1 cellular context compared by ENCODE assay signal in the genomic region with DNA sequence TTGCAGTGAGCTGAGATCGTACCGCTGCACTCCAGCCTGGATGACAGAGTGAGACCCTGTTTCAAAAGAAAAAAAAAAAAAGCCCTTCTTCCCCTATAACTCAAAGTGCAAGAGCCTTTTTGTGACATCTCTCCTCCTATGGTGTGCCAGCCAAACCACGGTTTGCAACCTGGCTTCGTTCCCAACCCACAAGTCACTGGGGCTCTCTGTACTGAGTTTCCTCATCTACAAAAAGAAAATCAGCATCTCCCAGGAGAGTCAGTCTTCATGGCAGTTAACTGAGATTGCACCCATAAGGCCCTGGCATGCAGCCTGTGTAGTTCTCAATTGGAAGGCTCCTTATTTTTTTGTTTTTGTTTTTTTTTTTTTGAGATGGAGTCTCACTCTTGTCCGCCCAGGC.
TF ChIP-seq lines count a peak whose summit lies in the region.

No MANE protein-coding gene starts in this region.

TF ChIP-seq in WTC11, 78 proteins besides CTCF, POLR2A, EP300 and RAD21 (continued from another document):
- TF ChIP-seq TEAD4 (CRISPR knock-in tag; IDR thresholded peaks at IDR 0.05) (no peak), ZNF423 (CRISPR knock-in tag; IDR thresholded peaks at IDR 0.05) (no peak)
- TF ChIP-seq, protein P1, sequence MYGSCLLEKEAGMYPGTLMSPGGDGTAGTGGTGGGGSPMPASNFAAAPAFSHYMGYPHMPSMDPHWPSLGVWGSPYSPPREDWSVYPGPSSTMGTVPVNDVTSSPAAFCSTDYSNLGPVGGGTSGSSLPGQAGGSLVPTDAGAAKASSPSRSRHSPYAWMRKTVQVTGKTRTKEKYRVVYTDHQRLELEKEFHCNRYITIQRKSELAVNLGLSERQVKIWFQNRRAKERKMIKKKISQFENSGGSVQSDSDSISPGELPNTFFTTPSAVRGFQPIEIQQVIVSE (CRISPR knock-in tag; IDR thresholded peaks at IDR 0.05; ENCODE audit: borderline replicate concordance): no peak
